ENCODE assay signal across 8 cellular contexts in the genomic region with DNA sequence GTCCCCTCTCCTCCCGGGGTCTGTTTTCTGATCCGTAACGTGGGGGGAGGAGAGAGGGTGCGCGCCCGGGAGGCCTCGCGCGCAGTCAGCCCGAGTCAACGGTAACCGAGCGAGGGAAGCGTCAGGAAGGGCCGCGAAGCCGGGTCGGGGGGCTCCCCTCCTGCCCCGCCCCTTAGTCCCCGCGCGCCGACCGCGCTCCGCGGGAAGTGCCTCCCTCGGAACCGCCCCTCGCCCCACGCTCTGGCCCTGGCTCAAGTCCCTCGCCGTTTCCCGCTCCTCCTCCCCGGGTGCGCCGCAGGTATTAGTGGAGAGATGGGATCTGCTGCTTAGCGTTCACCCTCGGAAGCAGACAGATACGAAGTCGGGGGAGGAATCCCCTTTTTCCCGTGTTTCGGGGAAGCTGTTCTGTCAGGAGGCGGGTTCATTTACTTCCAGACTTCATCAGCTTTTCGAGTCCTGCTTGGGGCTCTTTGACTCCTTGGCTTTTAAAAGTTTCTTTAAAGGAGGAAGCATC. TPM values are rescaled to one million over a fixed set of nuclear protein-coding genes. Genes with fewer than 3 reads are reported as not detected.
DNase-seq lines count a peak whose midpoint lies in the region; ATAC-seq lines count a peak whose summit lies in the region.

No MANE protein-coding gene starts in this region.

- H3K4me1 Mint-ChIP-seq in stimulated activated naive B cell treated with anti-CD40 and anti-IgM and Interleukin-4, amounts not matched to agents 10 μg/mL and 1 μg/mL and 100 μg/mL, for 72 hours = peaks cover 28 to 44% of the 10 kb centered on the region in 2 donors

- H3K36me3 ChIP-seq in KOPT-K1 (ENCODE audit: insufficient read depth, low read length) = peaks cover 40% of the 10 kb centered on the region

- no peaks in the 10 kb centered on the region for H3K9me3 Mint-ChIP-seq in stimulated activated naive B cell treated with anti-CD40 and anti-IgM and Interleukin-4, amounts not matched to agents 10 μg/mL and 1 μg/mL and 100 μg/mL, for 72 hours

- DNase-seq in COLO668 (lab: John Stamatoyannopoulos, UW; ENCODE audit: unreplicated experiment) (peak; percentile 69), ecto neural progenitor cell (ENCODE audit: low spot score) (peak; percentile 69), mesenteric fat pad (ENCODE audit: low spot score) (peak; percentile 92), NCI-H774 (lab: John Stamatoyannopoulos, UW) (no peak)
- DNase-seq in stimulated activated naive B cell treated with anti-CD40 and anti-IgM and Interleukin-4, amounts not matched to agents 10 μg/mL and 1 μg/mL and 100 μg/mL, for 72 hours = peak; percentile 12

- peak overlapping the region; percentile 92 to 98 for H3K4me3 Mint-ChIP-seq in stimulated activated naive B cell treated with anti-CD40 and anti-IgM and Interleukin-4, amounts not matched to agents 10 μg/mL and 1 μg/mL and 100 μg/mL, for 72 hours

- peak overlapping the region; percentile 94 for H3K27ac Mint-ChIP-seq in stimulated activated naive B cell treated with anti-CD40 and anti-IgM and Interleukin-4, amounts not matched to agents 10 μg/mL and 1 μg/mL and 100 μg/mL, for 72 hours

- no peaks in the 10 kb centered on the region for H3K9me3 ChIP-seq in KOPT-K1 (ENCODE audit: insufficient read depth, low read length, poor library complexity, severe bottlenecking)

- peaks cover 15 to 33% of the 10 kb centered on the region in 2 donors for H3K36me3 Mint-ChIP-seq in stimulated activated naive B cell treated with anti-CD40 and anti-IgM and Interleukin-4, amounts not matched to agents 10 μg/mL and 1 μg/mL and 100 μg/mL, for 72 hours

- no peaks in the 10 kb centered on the region for H3K27me3 Mint-ChIP-seq in stimulated activated naive B cell treated with anti-CD40 and anti-IgM and Interleukin-4, amounts not matched to agents 10 μg/mL and 1 μg/mL and 100 μg/mL, for 72 hours

- peak; percentile 27 for ATAC-seq in GM21447 (IDR thresholded peaks at IDR 0.05; ENCODE audit: unreplicated experiment)
- peak; percentile 9 to 22 for ATAC-seq in activated CD4-positive, CD25-positive, alpha-beta regulatory T cell treated with anti-CD3 and anti-CD28 coated beads, Interleukin-2, amount 50 U/mL, for 24 hours
- peak; percentile 31 for ATAC-seq in stimulated activated naive B cell treated with anti-CD40 and anti-IgM and Interleukin-4, amounts not matched to agents 10 μg/mL and 1 μg/mL and 100 μg/mL, for 72 hours (replicated peaks)

- peak overlapping the region; percentile 96 for H3K27ac ChIP-seq in KOPT-K1 (ENCODE audit: low read depth, low read length, poor library complexity, severe bottlenecking)

RNA-seq across cellular contexts. Expression of a gene that starts 0.8 kb away (rescaled TPM):
- 145 TPM for total RNA-seq in mesenteric fat pad

RNA-seq across cellular contexts. Expression of a gene that starts 32.4 kb away (rescaled TPM):
- total RNA-seq in mesenteric fat pad = 101 TPM

RNA-seq across cellular contexts. Expression of a gene that starts 55.4 kb away (rescaled TPM):
- 100 TPM for total RNA-seq in mesenteric fat pad

RNA-seq across cellular contexts. Expression of a gene that starts 56.9 kb away (rescaled TPM):
- 4.5 TPM for total RNA-seq in mesenteric fat pad
